19 cellular contexts compared by ENCODE assay signal in genomic region chr12:3045989-3046388, GRCh38.
"Had no signal": no experiment of that assay in that cellular context is flagged by ENCODE, and none has a peak within 500 bp of the region (broad histone marks: within the 10 kb centered on the region; RNA-seq: fewer than 3 reads in every experiment).

No MANE protein-coding gene starts in this region.

- H3K9me3 Mint-ChIP-seq: effector memory CD8-positive, alpha-beta T cell; stimulated activated effector memory CD8-positive, alpha-beta T cell treated with anti-CD3 and anti-CD28 coated beads, Interleukin-12 subunit alpha, Interleukin-12 subunit beta, amount 100 ng/mL, for 72 hours; type B pancreatic cell had no signal

- DNase-seq: activated CD4-positive, alpha-beta T cell treated with anti-CD3 and anti-CD28 coated beads, Interleukin-2, amount 50 U/mL, for 4 hours; activated naive CD4-positive, alpha-beta T cell treated with Interleukin-2 at 50 U/mL for 16 hours; body of pancreas; caudate nucleus; effector memory CD8-positive, alpha-beta T cell; esophagus squamous epithelium; hippocampal formation; kidney; naive thymus-derived CD4-positive, alpha-beta T cell; ovary; small intestine; stimulated activated CD4-positive, alpha-beta T cell treated with anti-CD3 and anti-CD28 coated beads, Interleukin-4, amount 100 ng/mL, for 1 hour; stomach; SW 1271; T-helper 2 cell; WERI-Rb-1 had no signal

- H3K4me1 ChIP-seq: esophagus squamous epithelium had no signal

- H3K36me3 Mint-ChIP-seq: naive thymus-derived CD4-positive, alpha-beta T cell; stimulated activated effector memory CD8-positive, alpha-beta T cell treated with anti-CD3 and anti-CD28 coated beads, Interleukin-12 subunit alpha, Interleukin-12 subunit beta, amount 100 ng/mL, for 72 hours; type B pancreatic cell had no signal

- H3K36me3 ChIP-seq: ovary had no signal

- H3K4me3 Mint-ChIP-seq: effector memory CD8-positive, alpha-beta T cell; naive thymus-derived CD4-positive, alpha-beta T cell; stimulated activated effector memory CD8-positive, alpha-beta T cell treated with anti-CD3 and anti-CD28 coated beads, Interleukin-12 subunit alpha, Interleukin-12 subunit beta, amount 100 ng/mL, for 72 hours; type B pancreatic cell had no signal

- H3K4me3 ChIP-seq: body of pancreas, esophagus squamous epithelium, left lung, ovary, stomach had no signal

- ATAC-seq: body of pancreas; effector memory CD8-positive, alpha-beta T cell; naive thymus-derived CD4-positive, alpha-beta T cell; stimulated activated effector memory CD8-positive, alpha-beta T cell treated with anti-CD3 and anti-CD28 coated beads, Interleukin-12 subunit alpha, Interleukin-12 subunit beta, amount 100 ng/mL, for 72 hours had no signal

- H3K9me3 ChIP-seq: body of pancreas, esophagus squamous epithelium, left lung, ovary, stomach had no signal

- H3K27me3 ChIP-seq: body of pancreas, left lung, ovary had no signal

- H3K27ac ChIP-seq: body of pancreas, esophagus squamous epithelium, left lung, ovary, stomach, WERI-Rb-1 had no signal

- H3K27ac Mint-ChIP-seq: effector memory CD8-positive, alpha-beta T cell; naive thymus-derived CD4-positive, alpha-beta T cell; stimulated activated effector memory CD8-positive, alpha-beta T cell treated with anti-CD3 and anti-CD28 coated beads, Interleukin-12 subunit alpha, Interleukin-12 subunit beta, amount 100 ng/mL, for 72 hours; type B pancreatic cell had no signal
